ENCODE assay signal across 11 cellular contexts in genomic region chr17:38885044-38885727, GRCh38. TPM values are rescaled to one million over a fixed set of nuclear protein-coding genes. Genes with fewer than 3 reads are reported as not detected.
DNase-seq lines count a peak whose midpoint lies in the region; ATAC-seq and TF ChIP-seq lines count a peak whose summit lies in the region.
"Had no signal": no experiment of that assay in that cellular context is flagged by ENCODE, and none has a peak within 500 bp of the region (broad histone marks: within the 10 kb centered on the region; RNA-seq: fewer than 3 reads in every experiment).

No MANE protein-coding gene starts in this region.

- TF ChIP-seq CTCF in Caco-2 (IDR thresholded peaks at IDR 0.05; ENCODE audit: insufficient read depth in 1 of 2, low read depth in 1 of 2, low read length in 1 of 2, severe bottlenecking in 1 of 2, unreplicated experiment in 1 of 2) (no peak), WTC11 (IDR thresholded peaks at IDR 0.05) (no peak), glutamatergic neuron (IDR thresholded peaks at IDR 0.05; ENCODE audit: partially characterized antibody, unreplicated experiment) (no peak), osteocyte (IDR thresholded peaks at IDR 0.05) (no peak)

- H3K9me3 ChIP-seq in Caco-2 = no peaks in the 10 kb centered on the region

- no TSS peak for BruUV-seq in Caco-2 (replicated peaks; lab: Mats Ljungman, UMichigan)

- no peak overlapping the region for H3K4me3 ChIP-seq in Caco-2 (ENCODE audit: low read depth, low read length)

- no peak for ATAC-seq in WTC11
- ATAC-seq: foreskin keratinocyte had no signal

- H3K36me3 Mint-ChIP-seq in Caco-2 (ENCODE audit: insufficient read depth, unreplicated experiment) (peaks cover 83% of the 10 kb centered on the region), WTC11 (peaks cover 15% of the 10 kb centered on the region), glutamatergic neuron (ENCODE audit: unreplicated experiment) (no peaks in the 10 kb centered on the region), osteocyte (ENCODE audit: unreplicated experiment) (peaks cover 46% of the 10 kb centered on the region)

- peaks cover 10% of the 10 kb centered on the region for H3K36me3 ChIP-seq in Caco-2 (ENCODE audit: control insufficient read depth, insufficient read depth, low read length)

- H3K4me3 Mint-ChIP-seq in Caco-2 (ENCODE audit: unreplicated experiment) (peak overlapping the region; percentile 2), WTC11 (no peak overlapping the region), glutamatergic neuron (ENCODE audit: unreplicated experiment) (peak overlapping the region; percentile 76), osteocyte (ENCODE audit: unreplicated experiment) (no peak overlapping the region)

- peaks cover 45% of the 10 kb centered on the region for H3K4me1 ChIP-seq in Caco-2

- no peaks in the 10 kb centered on the region for H3K27me3 Mint-ChIP-seq in Caco-2 (ENCODE audit: insufficient read depth, unreplicated experiment)
- H3K27me3 Mint-ChIP-seq in WTC11 (ENCODE audit: low read depth) = no peaks in the 10 kb centered on the region
- H3K27me3 Mint-ChIP-seq in glutamatergic neuron (ENCODE audit: unreplicated experiment) = peaks cover 5% of the 10 kb centered on the region
- H3K27me3 Mint-ChIP-seq in osteocyte (ENCODE audit: unreplicated experiment) = no peaks in the 10 kb centered on the region

- CTCF ChIA-PET in Caco-2 (lab: Charles Lee) (interaction anchor here (0.7 to 1.9 kb wide), 3 partner anchors 14 to 85 kb away, joined by 3 to 7 read pairs (median 5); partner anchors contain the start of gene LASP1), WTC11 (lab: Charles Lee) (interaction anchor here (0.5 to 2.0 kb wide), 7 partner anchors 8 to 289 kb away, joined by 3 to 7 read pairs (median 4); partner anchors contain the start of gene LASP1NB)

- no peaks in the 10 kb centered on the region for H3K9me3 Mint-ChIP-seq in Caco-2 (ENCODE audit: unreplicated experiment)
- no peaks in the 10 kb centered on the region for H3K9me3 Mint-ChIP-seq in WTC11
- peaks cover 1% of the 10 kb centered on the region for H3K9me3 Mint-ChIP-seq in glutamatergic neuron (ENCODE audit: unreplicated experiment)
- no peaks in the 10 kb centered on the region for H3K9me3 Mint-ChIP-seq in osteocyte (ENCODE audit: unreplicated experiment)

- H3K4me1 Mint-ChIP-seq in Caco-2 (ENCODE audit: low read depth, unreplicated experiment) = peaks cover 24% of the 10 kb centered on the region
- peaks cover 67% of the 10 kb centered on the region for H3K4me1 Mint-ChIP-seq in WTC11
- H3K4me1 Mint-ChIP-seq in glutamatergic neuron (ENCODE audit: low read depth, unreplicated experiment) = peaks cover 23% of the 10 kb centered on the region
- H3K4me1 Mint-ChIP-seq in osteocyte (ENCODE audit: unreplicated experiment) = peaks cover 77% of the 10 kb centered on the region

- POLR2A ChIA-PET in Caco-2 (lab: Charles Lee) (interaction anchor here (0.6 to 0.9 kb wide), 5 partner anchors 16 to 272 kb away, joined by 3 to 10 read pairs (median 4); partner anchors contain the start of gene RPL23), WTC11 (lab: Charles Lee) (interaction anchor here (0.7 to 1.5 kb wide), 4 partner anchors 17 to 279 kb away, joined by 3 to 10 read pairs (median 4); no protein-coding TSS in a partner anchor)

- H3K27ac Mint-ChIP-seq in Caco-2 (ENCODE audit: unreplicated experiment) (peak overlapping the region; percentile 19), WTC11 (peak overlapping the region; percentile 75), glutamatergic neuron (ENCODE audit: unreplicated experiment) (peak overlapping the region; percentile 21), osteocyte (ENCODE audit: unreplicated experiment) (peak overlapping the region; percentile 76)

- intact Hi-C loops in Caco-2 (cut with micrococcal nuclease; ENCODE audit: unreplicated experiment) = no loop called here

- H3K27me3 ChIP-seq in Caco-2 (replicated peaks; ENCODE audit: control insufficient read depth, insufficient read depth, low read length) = no peaks in the 10 kb centered on the region
- H3K27me3 ChIP-seq: foreskin keratinocyte had no signal

- DNase-seq in Caco-2 (peak; percentile 67 to 78), WTC11 (ENCODE audit: low spot score) (no peak), glutamatergic neuron (no peak), osteocyte (ENCODE audit: extremely low spot score, unreplicated experiment) (no peak), NCI-H2081 treated with DMSO at 0.1 percent for 48 hours (lab: John Stamatoyannopoulos, UW) (no peak), pons (ENCODE audit: low spot score) (no peak), OCI-M2 (lab: John Stamatoyannopoulos, UW; ENCODE audit: unreplicated experiment) (no peak)
- no peak for DNase-seq in stimulated activated CD4-positive, alpha-beta T cell treated with anti-CD3 and anti-CD28 coated beads, Interleukin-4, amount 100 ng/mL, for 1 hour
- DNase-seq: foreskin keratinocyte, NCI-H526, T1000 had no signal

TF ChIP-seq in WTC11, 78 proteins besides CTCF, POLR2A, EP300 and RAD21 (continues in another document):
- TF ChIP-seq MLX (CRISPR knock-in tag; IDR thresholded peaks at IDR 0.05) = no peak
- no peak for TF ChIP-seq ATF6 (CRISPR knock-in tag; IDR thresholded peaks at IDR 0.05)
- no peak for TF ChIP-seq ZNF671 (CRISPR knock-in tag; IDR thresholded peaks at IDR 0.05)
- no peak for TF ChIP-seq PRDM15 (CRISPR knock-in tag; IDR thresholded peaks at IDR 0.05)
- no peak for TF ChIP-seq ZNF425 (CRISPR knock-in tag; conservative IDR thresholded peaks at IDR 0.05)

RNA-seq across cellular contexts. Expression of gene LASP1, which starts 15.3 kb away (rescaled TPM):
- total RNA-seq in Caco-2 (2022) (137 and 143 TPM in 2 replicates), WTC11 (2021) (126 to 139 TPM (median 128 TPM) in 3 replicates), glutamatergic neuron (ENCODE audit: unreplicated experiment) (66.6 TPM), osteocyte (402 and 409 TPM in 2 replicates)

RNA-seq across cellular contexts. Expression of gene RPL23, which starts 31.7 kb away (rescaled TPM):
- 2,216 and 2,327 TPM in 2 replicates for total RNA-seq in Caco-2 (2022)
- 1,832 to 2,028 TPM (median 1,945 TPM) in 3 replicates for total RNA-seq in WTC11 (2021)
- 850 TPM for total RNA-seq in glutamatergic neuron (ENCODE audit: unreplicated experiment)
- 1,245 and 1,310 TPM in 2 replicates for total RNA-seq in osteocyte

Comparison
In these comparisons a context has a peak if more than half of its experiments do, and no peak if none do; other contexts are left out.
1. DNase-seq: peak in Caco-2 (2 of 2); none in WTC11 (single experiment), glutamatergic neuron (single experiment), osteocyte (single experiment), NCI-H2081 treated with DMSO at 0.1 percent for 48 hours (single experiment), pons (single experiment), OCI-M2 (single experiment) and stimulated activated CD4-positive, alpha-beta T cell treated with anti-CD3 and anti-CD28 coated beads, Interleukin-4, amount 100 ng/mL, for 1 hour (single experiment).
2. H3K27ac Mint-ChIP-seq: peak in every context shown above with its lines; median percentile 76 in osteocyte; 75 in WTC11; 21 in glutamatergic neuron; 19 in Caco-2.
3. H3K4me3 Mint-ChIP-seq: peak in Caco-2 (single experiment) and glutamatergic neuron (single experiment); none in WTC11 (single experiment) and osteocyte (single experiment).